8 cellular contexts compared by ENCODE assay signal in the genomic region with DNA sequence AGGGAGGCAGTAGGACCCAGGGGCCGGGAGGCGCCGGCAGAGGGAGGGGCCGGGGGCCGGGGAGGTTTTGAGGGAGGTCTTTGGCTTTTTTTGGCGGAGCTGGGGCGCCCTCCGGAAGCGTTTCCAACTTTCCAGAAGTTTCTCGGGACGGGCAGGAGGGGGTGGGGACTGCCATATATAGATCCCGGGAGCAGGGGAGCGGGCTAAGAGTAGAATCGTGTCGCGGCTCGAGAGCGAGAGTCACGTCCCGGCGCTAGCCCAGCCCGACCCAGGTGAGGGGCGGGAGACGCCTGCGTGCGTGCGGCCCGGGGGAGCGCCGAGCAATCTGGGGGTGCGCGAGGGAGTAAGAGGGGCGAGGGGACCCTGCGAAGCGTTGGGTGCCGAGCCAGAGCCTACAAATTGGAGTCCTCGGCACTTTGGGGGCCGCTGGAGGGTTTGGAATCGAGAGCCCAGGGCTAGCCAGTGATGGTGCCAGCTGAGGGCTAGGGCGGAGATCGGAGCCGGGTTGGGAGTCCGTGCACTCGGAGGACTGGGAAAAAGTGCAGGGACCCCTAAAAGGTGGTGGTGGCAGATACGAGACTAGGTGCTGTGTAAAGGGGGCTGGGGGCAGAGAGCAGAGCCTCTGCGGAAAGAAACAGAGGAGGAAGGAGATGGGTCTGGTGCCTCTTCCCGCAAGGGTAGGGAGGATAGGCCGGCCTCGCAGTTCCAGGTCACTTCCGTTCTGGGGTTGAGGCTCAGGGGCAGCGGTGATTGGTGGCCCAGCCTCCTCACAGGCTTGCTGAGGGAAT. TPM values are rescaled to one million over a fixed set of nuclear protein-coding genes. Genes with fewer than 3 reads are reported as not detected.
DNase-seq lines count a peak whose midpoint lies in the region; ATAC-seq and TF ChIP-seq lines count a peak whose summit lies in the region.

A gene (plus strand): TSS at position 206 of the 788 bp plus-strand sequence. CDS start 4,097 bp downstream, outside the sequence.

- peaks cover 70% of the 10 kb centered on the region for H3K4me1 Mint-ChIP-seq in neural crest cell

- peaks cover 56% of the 10 kb centered on the region for H3K4me1 ChIP-seq in SJSA1 (replicated peaks)
- H3K4me1 ChIP-seq in foreskin keratinocyte, result peaks cover 27% of the 10 kb centered on the region

- peak within 1 kb of the TSS; percentile 94 for H3K27ac ChIP-seq in SJSA1
- peak within 1 kb of the TSS; percentile 12 for H3K27ac ChIP-seq in foreskin keratinocyte

- peak within 1 kb of the TSS; percentile 78 for H3K4me3 ChIP-seq in SJSA1

- peak within 1 kb of the TSS; percentile 99 for H3K4me3 Mint-ChIP-seq in neural crest cell

- peaks cover 4% of the 10 kb centered on the region for H3K36me3 Mint-ChIP-seq in neural crest cell (ENCODE audit: low read depth)

- TF ChIP-seq CTCF in foreskin keratinocyte (conservative IDR thresholded peaks at IDR 0.05) (no peak), neural crest cell (conservative IDR thresholded peaks at IDR 0.05) (no peak)

- no peaks in the 10 kb centered on the region for H3K9me3 Mint-ChIP-seq in neural crest cell

- H3K36me3 ChIP-seq in SJSA1, result peaks cover 49% of the 10 kb centered on the region

- no peaks in the 10 kb centered on the region for H3K27me3 ChIP-seq in SJSA1 (replicated peaks)
- H3K27me3 ChIP-seq in foreskin keratinocyte, result no peaks in the 10 kb centered on the region

- H3K9me3 ChIP-seq in SJSA1 (replicated peaks), result no peaks in the 10 kb centered on the region

- DNase-seq in DMS 273 (lab: John Stamatoyannopoulos, UW; ENCODE audit: unreplicated experiment), result peak; percentile 85
- DNase-seq in KG1 (lab: John Stamatoyannopoulos, UW), result peak; percentile 74
- DNase-seq in SJSA1 (ENCODE audit: low read depth in 1 of 2, low spot score in 2 of 2), result peak; percentile 63 to 81
- peak; percentile 41 for DNase-seq in activated gamma-delta T cell treated with anti-CD3 and anti-CD28 coated beads, Interleukin-2, amount 50 U/mL, for 16 hours (ENCODE audit: low read depth)
- peak in 1 of 2 donors; percentile 75 for DNase-seq in foreskin keratinocyte
- peak; percentile 69 for DNase-seq in neural crest cell (ENCODE audit: low read depth, low spot score)
- peak; percentile 70 for DNase-seq in superior temporal gyrus (ENCODE audit: extremely low spot score)

- no peaks in the 10 kb centered on the region for H3K27me3 Mint-ChIP-seq in neural crest cell (ENCODE audit: low read depth)

- peak within 1 kb of the TSS; percentile 100 for H3K27ac Mint-ChIP-seq in neural crest cell (ENCODE audit: unreplicated experiment)

- ATAC-seq in GM21619 (IDR thresholded peaks at IDR 0.05; ENCODE audit: unreplicated experiment) (peak; percentile 69), foreskin keratinocyte (peak; percentile 72)

RNA-seq across cellular contexts. Expression of the gene that starts here (rescaled TPM):
- total RNA-seq in SJSA1 (2014; rRNA removed; shearing (Covaris generic)), result 638 and 816 TPM in 2 replicates
- 194 and 216 TPM in 2 replicates for total RNA-seq in foreskin keratinocyte
- polyA plus RNA-seq in foreskin keratinocyte, result 211 and 241 TPM in 2 replicates
- 179 and 191 TPM in 2 replicates for total RNA-seq in neural crest cell
